ENCODE assay signal across 14 cellular contexts in genomic region chr4:3226467-3226866, GRCh38. TPM values are rescaled to one million over a fixed set of nuclear protein-coding genes. Genes with fewer than 3 reads are reported as not detected.
A peak's percentile ranks its signal among the peaks of the same experiment; 100 is the strongest.
DNase-seq lines count a peak whose midpoint lies in the region; ATAC-seq, FAIRE-seq and TF ChIP-seq lines count a peak whose summit lies in the region.
"Had no signal": no experiment of that assay in that cellular context is flagged by ENCODE, and none has a peak within 500 bp of the region (broad histone marks: within the 10 kb centered on the region; RNA-seq: fewer than 3 reads in every experiment).

No MANE protein-coding gene starts in this region.

- H3K27ac ChIP-seq in RWPE2 (ENCODE audit: poor library complexity, severe bottlenecking), result no peak overlapping the region

- no peak for ATAC-seq in RWPE2 (ENCODE audit: low read depth)
- ATAC-seq in left ventricle myocardium superior, result peak; percentile 58
- no peak for ATAC-seq in GM18502 (IDR thresholded peaks at IDR 0.05; ENCODE audit: poor library complexity, unreplicated experiment)
- ATAC-seq: T-helper 17 cell had no signal

- TF ChIP-seq POLR2A in GM12891 (IDR thresholded peaks at IDR 0.05; ENCODE audit: low read depth, low read length), result no peak

- no peak for FAIRE-seq in GM12891 (lab: Jason Lieb, UNC)
- FAIRE-seq: G401.6 had no signal

- H3K9me3 ChIP-seq in RWPE2 (ENCODE audit: severe bottlenecking), result no peaks in the 10 kb centered on the region

- DNase-seq in G401 (ENCODE audit: low spot score) (peak; percentile 38), RWPE2 (ENCODE audit: low spot score) (peak; percentile 34), left ventricle myocardium superior (peak; percentile 22), posterior vena cava (ENCODE audit: low spot score) (peak; percentile 79), GOT3 (lab: John Stamatoyannopoulos, UW) (no peak), islet precursor cell (no peak), GM12891 (ENCODE audit: insufficient read length, low spot score) (no peak)
- DNase-seq: activated CD4-positive, alpha-beta T cell treated with anti-CD3 and anti-CD28 coated beads, Interleukin-2, amount 50 U/mL, for 48 hours; activated gamma-delta T cell treated with Interleukin-2 at 50 U/mL for 16 hours; NCI-H2081; stimulated activated CD8-positive, alpha-beta memory T cell treated with anti-CD3 and anti-CD28 coated beads, Interleukin-4, amount 100 ng/mL, for 48 hours; T-helper 17 cell had no signal

- H3K27me3 ChIP-seq in RWPE2 (ENCODE audit: insufficient read depth, poor library complexity, severe bottlenecking), result no peaks in the 10 kb centered on the region

- in situ Hi-C loops in G401 (cut with HindIII; ENCODE audit: low sequenced_read_pairs), result no loop called here

- H3K4me1 ChIP-seq in RWPE2 (ENCODE audit: insufficient read depth, poor library complexity, severe bottlenecking), result no peaks in the 10 kb centered on the region

- peaks cover 40% of the 10 kb centered on the region for H3K36me3 ChIP-seq in RWPE2 (ENCODE audit: low read depth)

- TF ChIP-seq CTCF in RWPE2 (IDR thresholded peaks at IDR 0.05; ENCODE audit: poor library complexity, severe bottlenecking), result no peak

- intact Hi-C loops in left ventricle myocardium superior (cut with micrococcal nuclease), result no loop called here
- intact Hi-C loops in posterior vena cava (cut with DNase I), result loop anchor here in 1 of 2 donors (5.0 kb wide), 1 partner anchor 169 kb away; no protein-coding TSS in a partner anchor

- H3K4me3 ChIP-seq in RWPE2 (ENCODE audit: severe bottlenecking), result no peak overlapping the region

TF ChIP-seq in GM12891, 5 proteins besides CTCF, POLR2A, EP300 and RAD21:
- no peak for TF ChIP-seq SPI1 (IDR thresholded peaks at IDR 0.05; ENCODE audit: low read depth, low read length)
- TF ChIP-seq TAF1 (IDR thresholded peaks at IDR 0.05; ENCODE audit: low read depth, low read length), result no peak
- no peak for TF ChIP-seq POU2F2 (IDR thresholded peaks at IDR 0.05; ENCODE audit: low read depth, low read length)
- TF ChIP-seq POLR2AphosphoS5 (IDR thresholded peaks at IDR 0.05; ENCODE audit: low read depth, low read length), result no peak

RNA-seq across cellular contexts. Expression of gene MSANTD1, which starts 22.5 kb away (rescaled TPM):
- 0.20 TPM in 1 of 2 replicates, not detected in the other for total RNA-seq in G401 (2014; rRNA removed; shearing (Covaris generic))
- 0.45 TPM for total RNA-seq in left ventricle myocardium superior
- 1 to 10 TPM in 1 of 2 donors, under 1 TPM in 1; 0.71 to 1.1 TPM for total RNA-seq in posterior vena cava
- polyA plus RNA-seq in GM12891 (2012; ENCODE audit: low read depth, missing spikeins), result 1.1 TPM

Comparison
In these comparisons a context has a peak if more than half of its experiments do, and no peak if none do; other contexts are left out.
1. DNase-seq: peak in G401 (single experiment), RWPE2 (single experiment), left ventricle myocardium superior (single experiment) and posterior vena cava (single experiment); none in GOT3 (single experiment), islet precursor cell (single experiment) and GM12891 (single experiment).